ENCODE assay signal across 18 cellular contexts in genomic region chr19:29587059-29587458, GRCh38. TPM values are rescaled to one million over a fixed set of nuclear protein-coding genes. Genes with fewer than 3 reads are reported as not detected.
DNase-seq lines count a peak whose midpoint lies in the region; ATAC-seq and TF ChIP-seq lines count a peak whose summit lies in the region.
"Had no signal": no experiment of that assay in that cellular context is flagged by ENCODE, and none has a peak within 500 bp of the region (broad histone marks: within the 10 kb centered on the region; RNA-seq: fewer than 3 reads in every experiment).

No MANE protein-coding gene starts in this region.

- H3K4me3 Mint-ChIP-seq in activated CD4-positive, alpha-beta T cell treated with anti-CD3 and anti-CD28 coated beads, Interleukin-2, amount 10 ng/mL, durations not matched to agents 7 days and 5 days = no peak overlapping the region
- H3K4me3 Mint-ChIP-seq in CD8-positive, alpha-beta T cell = no peak overlapping the region
- no peak overlapping the region for H3K4me3 Mint-ChIP-seq in activated CD8-positive, alpha-beta T cell treated with anti-CD3 and anti-CD28 coated beads for 36 hours
- H3K4me3 Mint-ChIP-seq: memory B cell had no signal

- H3K36me3 Mint-ChIP-seq in activated CD4-positive, alpha-beta T cell treated with anti-CD3 and anti-CD28 coated beads, Interleukin-2, amount 10 ng/mL, durations not matched to agents 7 days and 5 days (ENCODE audit: low read depth) = no peaks in the 10 kb centered on the region
- no peaks in the 10 kb centered on the region for H3K36me3 Mint-ChIP-seq in CD8-positive, alpha-beta T cell
- H3K36me3 Mint-ChIP-seq in activated CD8-positive, alpha-beta T cell treated with anti-CD3 and anti-CD28 coated beads for 36 hours (ENCODE audit: low read depth) = peaks cover 4% of the 10 kb centered on the region

- H3K27me3 ChIP-seq in CD8-positive, alpha-beta T cell (ENCODE audit: insufficient read depth, low read length) = no peaks in the 10 kb centered on the region
- H3K27me3 ChIP-seq: ovary had no signal

- H3K27me3 Mint-ChIP-seq in activated CD4-positive, alpha-beta T cell treated with anti-CD3 and anti-CD28 coated beads, Interleukin-2, amount 10 ng/mL, durations not matched to agents 7 days and 5 days = peaks cover 18% of the 10 kb centered on the region
- H3K27me3 Mint-ChIP-seq in CD8-positive, alpha-beta T cell (ENCODE audit: low read depth) = peaks cover 10% of the 10 kb centered on the region
- peaks cover 14% of the 10 kb centered on the region for H3K27me3 Mint-ChIP-seq in activated CD8-positive, alpha-beta T cell treated with anti-CD3 and anti-CD28 coated beads for 36 hours

- intact Hi-C loops in CD8-positive, alpha-beta T cell (cut with DNase I, micrococcal nuclease) = no loop called here
- intact Hi-C loops in activated CD8-positive, alpha-beta T cell treated with anti-CD3 and anti-CD28 coated beads for 36 hours (cut with micrococcal nuclease) = loop anchor here (5.0 kb wide), 1 partner anchor 55 kb away; no protein-coding TSS in a partner anchor

- H3K9me3 Mint-ChIP-seq in activated CD4-positive, alpha-beta T cell treated with anti-CD3 and anti-CD28 coated beads, Interleukin-2, amount 10 ng/mL, durations not matched to agents 7 days and 5 days = peaks cover 2% of the 10 kb centered on the region
- peaks cover 10% of the 10 kb centered on the region for H3K9me3 Mint-ChIP-seq in CD8-positive, alpha-beta T cell
- H3K9me3 Mint-ChIP-seq in activated CD8-positive, alpha-beta T cell treated with anti-CD3 and anti-CD28 coated beads for 36 hours = peaks cover 20% of the 10 kb centered on the region

- H3K4me1 ChIP-seq in CD8-positive, alpha-beta T cell (ENCODE audit: insufficient read depth, low read length) = peaks cover 10% of the 10 kb centered on the region
- H3K4me1 ChIP-seq: heart left ventricle had no signal

- CTCF ChIA-PET in activated CD4-positive, alpha-beta T cell treated with anti-CD3 and anti-CD28 coated beads, Interleukin-2, amount 10 ng/mL, durations not matched to agents 7 days and 5 days (lab: Charles Lee) = interaction anchor here (0.8 to 2.1 kb wide), 4 partner anchors 9 to 85 kb away, joined by 3 to 11 read pairs (median 4); partner anchors contain the start of gene POP4
- CTCF ChIA-PET in CD8-positive, alpha-beta T cell (lab: Charles Lee) = interaction anchor here (1.9 kb wide), 1 partner anchor 19 kb away, joined by 4 read pairs; the partner anchor contains the start of gene POP4
- CTCF ChIA-PET in activated CD8-positive, alpha-beta T cell treated with anti-CD3 and anti-CD28 coated beads for 36 hours (lab: Charles Lee) = interaction anchor here (1.0 to 1.7 kb wide), 3 partner anchors 12 to 129 kb away, joined by 3 to 5 read pairs (median 4); no protein-coding TSS in a partner anchor

- POLR2A ChIA-PET in activated CD4-positive, alpha-beta T cell treated with anti-CD3 and anti-CD28 coated beads, Interleukin-2, amount 10 ng/mL, durations not matched to agents 7 days and 5 days (lab: Charles Lee) = interaction anchor here (1.7 kb wide), 1 partner anchor 19 kb away, joined by 4 read pairs; the partner anchor contains the start of gene POP4
- POLR2A ChIA-PET in CD8-positive, alpha-beta T cell (lab: Charles Lee) = interaction anchor here (0.6 kb wide), 1 partner anchor 367 kb away, joined by 4 read pairs; no protein-coding TSS in a partner anchor
- POLR2A ChIA-PET in activated CD8-positive, alpha-beta T cell treated with anti-CD3 and anti-CD28 coated beads for 36 hours (lab: Charles Lee) = interaction anchor here (0.6 to 2.2 kb wide), 4 partner anchors 10 to 20 kb away, joined by 3 to 6 read pairs (median 5); no protein-coding TSS in a partner anchor

- H3K9me3 ChIP-seq in CD8-positive, alpha-beta T cell (ENCODE audit: low read length) = no peaks in the 10 kb centered on the region
- H3K9me3 ChIP-seq: heart left ventricle, ovary had no signal

- H3K27ac ChIP-seq in CD8-positive, alpha-beta T cell (ENCODE audit: low read depth, low read length) = peak overlapping the region; percentile 34
- H3K27ac ChIP-seq: heart left ventricle, ovary had no signal

- H3K4me1 Mint-ChIP-seq in activated CD4-positive, alpha-beta T cell treated with anti-CD3 and anti-CD28 coated beads, Interleukin-2, amount 10 ng/mL, durations not matched to agents 7 days and 5 days = peaks cover 34% of the 10 kb centered on the region
- peaks cover 15% of the 10 kb centered on the region for H3K4me1 Mint-ChIP-seq in CD8-positive, alpha-beta T cell (ENCODE audit: low read depth)
- H3K4me1 Mint-ChIP-seq in activated CD8-positive, alpha-beta T cell treated with anti-CD3 and anti-CD28 coated beads for 36 hours (ENCODE audit: low read depth) = peaks cover 30% of the 10 kb centered on the region
- H3K4me1 Mint-ChIP-seq: memory B cell had no signal

- peak overlapping the region; percentile 82 for H3K27ac Mint-ChIP-seq in activated CD4-positive, alpha-beta T cell treated with anti-CD3 and anti-CD28 coated beads, Interleukin-2, amount 10 ng/mL, durations not matched to agents 7 days and 5 days
- peak overlapping the region; percentile 6 for H3K27ac Mint-ChIP-seq in CD8-positive, alpha-beta T cell
- peak overlapping the region; percentile 55 for H3K27ac Mint-ChIP-seq in activated CD8-positive, alpha-beta T cell treated with anti-CD3 and anti-CD28 coated beads for 36 hours
- H3K27ac Mint-ChIP-seq: memory B cell had no signal

- no peak for DNase-seq in activated CD4-positive, alpha-beta T cell treated with anti-CD3 and anti-CD28 coated beads, Interleukin-2, amount 10 ng/mL, durations not matched to agents 7 days and 5 days
- no peak for DNase-seq in activated CD4-positive, alpha-beta T cell treated with anti-CD3 and anti-CD28 coated beads for 4 hours
- DNase-seq in CD8-positive, alpha-beta T cell = no peak
- no peak for DNase-seq in activated CD8-positive, alpha-beta T cell treated with anti-CD3 and anti-CD28 coated beads for 36 hours
- peak; percentile 36 for DNase-seq in myocyte (ENCODE audit: low read depth)
- no peak for DNase-seq in stimulated activated CD4-positive, alpha-beta T cell treated with anti-CD3 and anti-CD28 coated beads, Interleukin-4, amount 100 ng/mL, for 1 hour
- no peak for DNase-seq in stimulated activated CD4-positive, alpha-beta T cell treated with anti-CD3 and anti-CD28 coated beads, Interleukin-15, amount 100 ng/mL, for 24 hours
- DNase-seq: anterior cingulate cortex, heart left ventricle, left colon, NCI-H1105, NCI-H2029 treated with DMSO at 0.1 percent for 48 hours, NCI-H446, ovary, SHP77, substantia nigra had no signal

- TF ChIP-seq CTCF in CD8-positive, alpha-beta T cell (IDR thresholded peaks at IDR 0.05) = no peak
- TF ChIP-seq CTCF in activated CD8-positive, alpha-beta T cell treated with anti-CD3 and anti-CD28 coated beads for 36 hours (IDR thresholded peaks at IDR 0.05) = no peak

- H3K36me3 ChIP-seq in CD8-positive, alpha-beta T cell (ENCODE audit: insufficient read depth, low read length) = no peaks in the 10 kb centered on the region
- H3K36me3 ChIP-seq: heart left ventricle, ovary had no signal

- no peak overlapping the region for H3K4me3 ChIP-seq in CD8-positive, alpha-beta T cell (ENCODE audit: low read depth, low read length)
- H3K4me3 ChIP-seq: heart left ventricle, ovary had no signal

- no peak for ATAC-seq in CD8-positive, alpha-beta T cell
- no peak for ATAC-seq in activated CD8-positive, alpha-beta T cell treated with anti-CD3 and anti-CD28 coated beads for 36 hours
- ATAC-seq in SK-N-SH treated with all-trans-retinoic acid at 6 μM for 48 hours = no peak
- ATAC-seq: heart left ventricle had no signal

TF ChIP-seq in SK-N-SH treated with all-trans-retinoic acid at 6 μM for 48 hours, 23 proteins besides CTCF, POLR2A, EP300 and RAD21 (continues in another document):
- TF ChIP-seq CSRNP3 (CRISPR knock-in tag; IDR thresholded peaks at IDR 0.05) (no peak), CREB5 (CRISPR knock-in tag; IDR thresholded peaks at IDR 0.05; ENCODE audit: low read depth) (no peak), ZNF70 (CRISPR knock-in tag; IDR thresholded peaks at IDR 0.05) (no peak), ISL1 (CRISPR knock-in tag; IDR thresholded peaks at IDR 0.05) (no peak), ARNTL (CRISPR knock-in tag; IDR thresholded peaks at IDR 0.05; ENCODE audit: borderline replicate concordance, low read depth) (no peak), CSDC2 (CRISPR knock-in tag; IDR thresholded peaks at IDR 0.05) (no peak), OSR1 (CRISPR knock-in tag; IDR thresholded peaks at IDR 0.05) (no peak), RARB (CRISPR knock-in tag; IDR thresholded peaks at IDR 0.05) (no peak), ZFP30 (CRISPR knock-in tag; IDR thresholded peaks at IDR 0.05) (no peak), GLIS3 (CRISPR knock-in tag; IDR thresholded peaks at IDR 0.05) (no peak), ZNF565 (CRISPR knock-in tag; conservative IDR thresholded peaks at IDR 0.05; ENCODE audit: low read depth) (no peak), TCF4 (CRISPR knock-in tag; IDR thresholded peaks at IDR 0.05; ENCODE audit: borderline replicate concordance) (no peak)

RNA-seq across cellular contexts. Expression of gene POP4, which starts 19.0 kb away (rescaled TPM):
- 100 to 1,000 TPM in 1 of 2 experiments, 10 to 100 TPM in 1; 96.0 to 113 TPM for total RNA-seq in activated CD4-positive, alpha-beta T cell treated with anti-CD3 and anti-CD28 coated beads, Interleukin-2, amount 10 ng/mL, durations not matched to agents 7 days and 5 days
- 10 to 100 TPM; 43.2 to 47.5 TPM for total RNA-seq in CD8-positive, alpha-beta T cell
- 10 to 100 TPM; 84.7 to 89.5 TPM for total RNA-seq in activated CD8-positive, alpha-beta T cell treated with anti-CD3 and anti-CD28 coated beads for 36 hours
- total RNA-seq in myocyte = 58.3 and 67.9 TPM in 2 replicates
- polyA plus RNA-seq in myocyte (2012) = 71.5 TPM

Comparison
In these comparisons a context has a peak if more than half of its experiments do, and no peak if none do; other contexts are left out.
1. H3K27ac Mint-ChIP-seq: peak in every context shown above with its lines; median percentile 82 in activated CD4-positive, alpha-beta T cell treated with anti-CD3 and anti-CD28 coated beads, Interleukin-2, amount 10 ng/mL, durations not matched to agents 7 days and 5 days; 55 in activated CD8-positive, alpha-beta T cell treated with anti-CD3 and anti-CD28 coated beads for 36 hours; 6 in CD8-positive, alpha-beta T cell.